Comparison of ENCODE assay signal across 2 cellular contexts in the genomic region with DNA sequence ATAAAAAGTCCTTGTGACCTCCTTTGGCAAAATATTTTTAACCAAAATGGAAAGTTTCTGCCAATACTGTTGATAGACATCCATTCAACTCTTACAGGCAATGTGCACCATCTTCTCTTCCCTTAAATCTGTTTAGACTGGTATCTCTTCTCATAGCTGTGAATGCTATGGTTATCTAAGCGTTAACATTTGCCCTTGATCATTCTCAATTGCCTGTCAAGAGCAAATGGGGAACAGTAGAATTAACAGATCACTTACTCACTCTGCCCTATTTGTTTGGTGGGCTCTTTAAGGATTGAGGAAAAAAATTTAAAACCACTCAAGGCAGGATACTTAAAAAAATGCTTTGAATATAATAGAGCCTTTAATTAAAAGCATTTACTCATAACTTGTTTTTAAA.
TF ChIP-seq lines count a peak whose summit lies in the region.

No MANE protein-coding gene starts in this region.

TF ChIP-seq in GM23338, 12 proteins besides CTCF, POLR2A, EP300 and RAD21 (continued from another document):
- TF ChIP-seq JUNB (IDR thresholded peaks at IDR 0.05; ENCODE audit: unreplicated experiment) = no peak
- TF ChIP-seq ZNF114 (CRISPR knock-in tag; IDR thresholded peaks at IDR 0.05) = no peak
- TF ChIP-seq CREB1 (CRISPR knock-in tag; IDR thresholded peaks at IDR 0.05; ENCODE audit: low read depth) = no peak
- TF ChIP-seq REST (IDR thresholded peaks at IDR 0.05; ENCODE audit: unreplicated experiment) = no peak
- TF ChIP-seq ZNF462 (CRISPR knock-in tag; IDR thresholded peaks at IDR 0.05) = no peak
- TF ChIP-seq NANOG (IDR thresholded peaks at IDR 0.05; ENCODE audit: borderline replicate concordance) = no peak

TF ChIP-seq in WTC11, 78 proteins besides CTCF, POLR2A, EP300 and RAD21 (continued from another document):
- TF ChIP-seq AFF4 (CRISPR knock-in tag; IDR thresholded peaks at IDR 0.05; ENCODE audit: borderline replicate concordance) (no peak), FOXJ3 (CRISPR knock-in tag; IDR thresholded peaks at IDR 0.05; ENCODE audit: borderline replicate concordance) (no peak), IRF1 (CRISPR knock-in tag; IDR thresholded peaks at IDR 0.05) (no peak), USF1 (CRISPR knock-in tag; IDR thresholded peaks at IDR 0.05) (no peak), TP53 (CRISPR knock-in tag; IDR thresholded peaks at IDR 0.05) (no peak), ETV6 (CRISPR knock-in tag; IDR thresholded peaks at IDR 0.05) (no peak), HMGA2 (CRISPR knock-in tag; IDR thresholded peaks at IDR 0.05) (no peak), IRF2 (CRISPR knock-in tag; IDR thresholded peaks at IDR 0.05; ENCODE audit: borderline replicate concordance, low read depth) (no peak), NFYB (CRISPR knock-in tag; conservative IDR thresholded peaks at IDR 0.05; ENCODE audit: low read depth) (no peak), ZNF416 (CRISPR knock-in tag; IDR thresholded peaks at IDR 0.05) (no peak), ZBTB43 (CRISPR knock-in tag; IDR thresholded peaks at IDR 0.05) (no peak)
- TF ChIP-seq, protein P1, sequence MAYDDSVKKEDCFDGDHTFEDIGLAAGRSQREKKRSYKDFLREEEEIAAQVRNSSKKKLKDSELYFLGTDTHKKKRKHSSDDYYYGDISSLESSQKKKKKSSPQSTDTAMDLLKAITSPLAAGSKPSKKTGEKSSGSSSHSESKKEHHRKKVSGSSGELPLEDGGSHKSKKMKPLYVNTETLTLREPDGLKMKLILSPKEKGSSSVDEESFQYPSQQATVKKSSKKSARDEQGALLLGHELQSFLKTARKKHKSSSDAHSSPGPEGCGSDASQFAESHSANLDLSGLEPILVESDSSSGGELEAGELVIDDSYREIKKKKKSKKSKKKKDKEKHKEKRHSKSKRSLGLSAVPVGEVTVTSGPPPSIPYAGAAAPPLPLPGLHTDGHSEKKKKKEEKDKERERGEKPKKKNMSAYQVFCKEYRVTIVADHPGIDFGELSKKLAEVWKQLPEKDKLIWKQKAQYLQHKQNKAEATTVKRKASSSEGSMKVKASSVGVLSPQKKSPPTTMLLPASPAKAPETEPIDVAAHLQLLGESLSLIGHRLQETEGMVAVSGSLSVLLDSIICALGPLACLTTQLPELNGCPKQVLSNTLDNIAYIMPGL (CRISPR knock-in tag; IDR thresholded peaks at IDR 0.05) = no peak
